ENCODE assay signal across 36 cellular contexts in genomic region chr21:20877976-20878375, GRCh38.
A peak's percentile ranks its signal among the peaks of the same experiment; 100 is the strongest.
DNase-seq lines count a peak whose midpoint lies in the region; ATAC-seq, FAIRE-seq and TF ChIP-seq lines count a peak whose summit lies in the region.
"Had no signal": no experiment of that assay in that cellular context is flagged by ENCODE, and none has a peak within 500 bp of the region (broad histone marks: within the 10 kb centered on the region; RNA-seq: fewer than 3 reads in every experiment).

No MANE protein-coding gene starts in this region.

- DNase-seq in WTC11 (ENCODE audit: low spot score) (no peak), K562 (ENCODE audit: extremely low read depth in 1 of 4, low spot score in 3 of 4) (no peak), frontal cortex (ENCODE audit: low spot score in 2 of 2) (no peak), GM13977 (ENCODE audit: low spot score) (no peak)
- DNase-seq in stimulated activated CD4-positive, alpha-beta T cell treated with anti-CD3 and anti-CD28 coated beads, Interleukin-4, amount 100 ng/mL, for 4 hours: no peak
- DNase-seq in activated CD4-positive, alpha-beta T cell treated with anti-CD3 and anti-CD28 coated beads, Interleukin-2, amount 10 ng/mL, durations not matched to agents 7 days and 5 days: no peak
- DNase-seq: 8988T; ACHN; AML-193; BE2C; C1 segment of cervical spinal cord; Caco-2; Calu3; CD4-positive, alpha-beta memory T cell; CD4-positive, alpha-beta T cell; CD4-positive, CD25-positive, alpha-beta regulatory T cell; CD8-positive, alpha-beta memory T cell; CD8-positive, alpha-beta T cell; COR-L47; DMS 273 treated with DMSO at 0.1 percent for 48 hours; DMS153; DMS53; DMS79; DMS79 treated with DMSO at 0.1 percent for 48 hours; DND-41; EL had no signal

- no peaks in the 10 kb centered on the region for H3K9me1 ChIP-seq in K562 (ENCODE audit: control insufficient read depth, insufficient read depth, low read length)

- H3K4me1 Mint-ChIP-seq in WTC11: peaks cover 3% of the 10 kb centered on the region
- no peaks in the 10 kb centered on the region for H3K4me1 Mint-ChIP-seq in activated CD4-positive, alpha-beta T cell treated with anti-CD3 and anti-CD28 coated beads, Interleukin-2, amount 10 ng/mL, durations not matched to agents 7 days and 5 days
- H3K4me1 Mint-ChIP-seq: B cell; CD14-positive monocyte; CD4-positive, alpha-beta memory T cell; CD4-positive, CD25-positive, alpha-beta regulatory T cell; CD8-positive, alpha-beta memory T cell had no signal

- no peaks in the 10 kb centered on the region for H3K36me3 Mint-ChIP-seq in WTC11
- no peaks in the 10 kb centered on the region for H3K36me3 Mint-ChIP-seq in activated CD4-positive, alpha-beta T cell treated with anti-CD3 and anti-CD28 coated beads, Interleukin-2, amount 10 ng/mL, durations not matched to agents 7 days and 5 days (ENCODE audit: low read depth)
- H3K36me3 Mint-ChIP-seq: CD14-positive monocyte; CD4-positive, alpha-beta memory T cell; CD4-positive, CD25-positive, alpha-beta regulatory T cell; CD8-positive, alpha-beta memory T cell; CD8-positive, alpha-beta T cell had no signal

- H3K27me3 ChIP-seq in SU-DHL-6 (ENCODE audit: low read length) (no peaks in the 10 kb centered on the region), K562 (ENCODE audit: control insufficient read depth in 2 of 2, insufficient read depth in 2 of 2, low read length in 2 of 2) (no peaks in the 10 kb centered on the region)
- H3K27me3 ChIP-seq: BE2C; BLaER1; BLaER1 treated with 17β-estradiol and CSF1 and Interleukin-3, amounts not matched to agents 10 nM and 100 nM had no signal

- no peak for TF ChIP-seq POLR2A in K562 (conservative IDR thresholded peaks at IDR 0.05)

- BruUV-seq in K562 (replicated peaks; lab: Mats Ljungman, UMichigan): no TSS peak

- H3K4me3 ChIP-seq in SU-DHL-6 (ENCODE audit: insufficient read depth, low read length, poor library complexity, severe bottlenecking) (no peak overlapping the region), K562 (no peak overlapping the region)
- H3K4me3 ChIP-seq: A549; BLaER1; BLaER1 treated with 17β-estradiol and CSF1 and Interleukin-3, amounts not matched to agents 10 nM and 100 nM had no signal

- H3K4me2 ChIP-seq in SU-DHL-6 (ENCODE audit: low read depth, low read length, poor library complexity, severe bottlenecking) (no peak overlapping the region), K562 (ENCODE audit: insufficient read depth, low read length) (no peak overlapping the region)
- H3K4me2 ChIP-seq: A549; BLaER1; BLaER1 treated with 17β-estradiol and CSF1 and Interleukin-3, amounts not matched to agents 10 nM and 100 nM had no signal

- no peak for FAIRE-seq in K562 (lab: Jason Lieb, UNC)
- peak; percentile 76 for FAIRE-seq in frontal cortex (lab: Jason Lieb, UNC)
- FAIRE-seq: A549, D721Med had no signal

- TF ChIP-seq CTCF in SU-DHL-6 (IDR thresholded peaks at IDR 0.05; ENCODE audit: insufficient read depth, low read length, poor library complexity, severe bottlenecking) (no peak), WTC11 (IDR thresholded peaks at IDR 0.05) (no peak), K562 (IDR thresholded peaks at IDR 0.05 in 2 of 3, conservative IDR thresholded peaks at IDR 0.05 in 1 of 3; ENCODE audit: insufficient read depth in 2 of 3, low read depth in 1 of 3, low read length in 3 of 3) (no peak), GM13977 (IDR thresholded peaks at IDR 0.05; ENCODE audit: extremely low read depth, insufficient read depth, missing control alignments) (no peak)

- H3K79me2 ChIP-seq in SU-DHL-6 (ENCODE audit: insufficient read depth, low read length): no peaks in the 10 kb centered on the region
- no peaks in the 10 kb centered on the region for H3K79me2 ChIP-seq in K562 (ENCODE audit: control insufficient read depth, insufficient read depth, low read length)

- H2AFZ ChIP-seq in SU-DHL-6 (ENCODE audit: low read depth, low read length, severe bottlenecking) (peak overlapping the region; percentile 7), K562 (ENCODE audit: low read depth, low read length) (no peak overlapping the region)

- H3K9me3 Mint-ChIP-seq in WTC11: no peaks in the 10 kb centered on the region
- peaks cover 5% of the 10 kb centered on the region for H3K9me3 Mint-ChIP-seq in activated CD4-positive, alpha-beta T cell treated with anti-CD3 and anti-CD28 coated beads, Interleukin-2, amount 10 ng/mL, durations not matched to agents 7 days and 5 days
- H3K9me3 Mint-ChIP-seq: CD4-positive, alpha-beta T cell had no signal

- H4K20me1 ChIP-seq in SU-DHL-6 (ENCODE audit: low read depth, low read length): no peaks in the 10 kb centered on the region
- H4K20me1 ChIP-seq in K562 (replicated peaks; ENCODE audit: control insufficient read depth, insufficient read depth, low read length): no peaks in the 10 kb centered on the region
- H4K20me1 ChIP-seq: BLaER1; BLaER1 treated with 17β-estradiol and CSF1 and Interleukin-3, amounts not matched to agents 10 nM and 100 nM had no signal

- H3K27me3 Mint-ChIP-seq in WTC11 (ENCODE audit: low read depth): no peaks in the 10 kb centered on the region
- no peaks in the 10 kb centered on the region for H3K27me3 Mint-ChIP-seq in activated CD4-positive, alpha-beta T cell treated with anti-CD3 and anti-CD28 coated beads, Interleukin-2, amount 10 ng/mL, durations not matched to agents 7 days and 5 days
- H3K27me3 Mint-ChIP-seq: B cell; CD4-positive, alpha-beta memory T cell; CD4-positive, alpha-beta T cell; CD4-positive, CD25-positive, alpha-beta regulatory T cell; CD8-positive, alpha-beta memory T cell had no signal

- POLR2A ChIA-PET in WTC11 (lab: Charles Lee): no interaction called here
- POLR2A ChIA-PET in K562 (lab: Yijun Ruan, JAX): no interaction called here
- POLR2A ChIA-PET in activated CD4-positive, alpha-beta T cell treated with anti-CD3 and anti-CD28 coated beads, Interleukin-2, amount 10 ng/mL, durations not matched to agents 7 days and 5 days (lab: Charles Lee): interaction anchor here (0.7 kb wide), 1 partner anchor 10 kb away, joined by 3 read pairs; no protein-coding TSS in a partner anchor

- no peak overlapping the region for H3K27ac Mint-ChIP-seq in WTC11
- H3K27ac Mint-ChIP-seq in activated CD4-positive, alpha-beta T cell treated with anti-CD3 and anti-CD28 coated beads, Interleukin-2, amount 10 ng/mL, durations not matched to agents 7 days and 5 days: no peak overlapping the region
- H3K27ac Mint-ChIP-seq: B cell; CD14-positive monocyte; CD4-positive, alpha-beta memory T cell; CD4-positive, alpha-beta T cell; CD4-positive, CD25-positive, alpha-beta regulatory T cell; CD8-positive, alpha-beta memory T cell; CD8-positive, alpha-beta T cell had no signal

- TF ChIP-seq RAD21 in K562 (CRISPR knock-in tag; conservative IDR thresholded peaks at IDR 0.05 in 1 of 2, IDR thresholded peaks at IDR 0.05 in 1 of 2): no peak

- in situ Hi-C loops in K562 (cut with MboI): no loop called here
- in situ Hi-C loops in GM13977 (cut with MboI; ENCODE audit: low pct_unique_long_range_greater_than_20kb, low sequenced_read_pairs, unreplicated experiment): no loop called here

- H3F3A ChIP-seq in SU-DHL-6 (ENCODE audit: insufficient read depth): no peaks in the 10 kb centered on the region

- CTCF ChIA-PET in WTC11 (lab: Charles Lee): no interaction called here
- CTCF ChIA-PET in K562 (lab: Yijun Ruan, JAX; ENCODE audit: low intra/inter-chr PET ratio): no interaction called here
- CTCF ChIA-PET in activated CD4-positive, alpha-beta T cell treated with anti-CD3 and anti-CD28 coated beads, Interleukin-2, amount 10 ng/mL, durations not matched to agents 7 days and 5 days (lab: Charles Lee): no interaction called here

- H3K4me1 ChIP-seq in K562 (replicated peaks in 1 of 2; ENCODE audit: control insufficient read depth in 2 of 2, insufficient read depth in 2 of 2, low read length in 2 of 2): no peaks in the 10 kb centered on the region
- H3K4me1 ChIP-seq: A549; BLaER1; BLaER1 treated with 17β-estradiol and CSF1 and Interleukin-3, amounts not matched to agents 10 nM and 100 nM; Caco-2 had no signal

- no peak for ATAC-seq in WTC11
- no peak for ATAC-seq in K562
- no peak for ATAC-seq in HG02642 (IDR thresholded peaks at IDR 0.05; ENCODE audit: poor library complexity, unreplicated experiment)
- ATAC-seq: A549; CD8-positive, alpha-beta T cell had no signal

- intact Hi-C loops in K562 (cut with micrococcal nuclease): no loop called here

- no peak overlapping the region for H3K27ac ChIP-seq in SU-DHL-6 (ENCODE audit: low read depth, low read length)
- H3K27ac ChIP-seq in K562 (ENCODE audit: extremely low read depth, low read depth, low read length): no peak overlapping the region
- H3K27ac ChIP-seq: 22Rv1; A549; BLaER1; BLaER1 treated with 17β-estradiol and CSF1 and Interleukin-3, amounts not matched to agents 10 nM and 100 nM; C4-2B had no signal

- no peak overlapping the region for H3K9ac ChIP-seq in SU-DHL-6 (ENCODE audit: low read length)
- H3K9ac ChIP-seq in K562 (ENCODE audit: insufficient read depth in 1 of 2, low read depth in 2 of 2, low read length in 2 of 2): no peak overlapping the region
- H3K9ac ChIP-seq: BLaER1; BLaER1 treated with 17β-estradiol and CSF1 and Interleukin-3, amounts not matched to agents 10 nM and 100 nM had no signal

- no peaks in the 10 kb centered on the region for H3K36me3 ChIP-seq in SU-DHL-6 (ENCODE audit: low read length)
- H3K36me3 ChIP-seq in K562 (ENCODE audit: control insufficient read depth, insufficient read depth, low read length): no peaks in the 10 kb centered on the region
- H3K36me3 ChIP-seq: BE2C; BLaER1; BLaER1 treated with 17β-estradiol and CSF1 and Interleukin-3, amounts not matched to agents 10 nM and 100 nM had no signal

- 0% methylated on average over 2 of the region's 2 CpGs for WGBS in K562 (ENCODE audit: insufficient coverage, low coverage, missing lambda C conversion rate)

- TF ChIP-seq EP300 in K562 (IDR thresholded peaks at IDR 0.05; ENCODE audit: low read length): no peak

- H3K9me2 ChIP-seq in SU-DHL-6 (replicated peaks; ENCODE audit: insufficient read depth, low read length): no peaks in the 10 kb centered on the region

- no peak overlapping the region for H3K4me3 Mint-ChIP-seq in WTC11
- H3K4me3 Mint-ChIP-seq in activated CD4-positive, alpha-beta T cell treated with anti-CD3 and anti-CD28 coated beads, Interleukin-2, amount 10 ng/mL, durations not matched to agents 7 days and 5 days: no peak overlapping the region
- H3K4me3 Mint-ChIP-seq: B cell; CD14-positive monocyte; CD4-positive, alpha-beta memory T cell; CD4-positive, alpha-beta T cell; CD4-positive, CD25-positive, alpha-beta regulatory T cell; CD8-positive, alpha-beta memory T cell; CD8-positive, alpha-beta T cell had no signal

- no peaks in the 10 kb centered on the region for H3K9me3 ChIP-seq in SU-DHL-6 (ENCODE audit: insufficient read depth, low read length)
- H3K9me3 ChIP-seq in K562 (replicated peaks; ENCODE audit: control insufficient read depth, insufficient read depth, low read depth, low read length): no peaks in the 10 kb centered on the region
- H3K9me3 ChIP-seq: A549; BE2C; BLaER1; BLaER1 treated with 17β-estradiol and CSF1 and Interleukin-3, amounts not matched to agents 10 nM and 100 nM; Caco-2 had no signal

TF ChIP-seq in WTC11, 78 proteins besides CTCF, POLR2A, EP300 and RAD21:
- TF ChIP-seq NFATC4 (CRISPR knock-in tag; IDR thresholded peaks at IDR 0.05) (no peak), HMGA2 (CRISPR knock-in tag; IDR thresholded peaks at IDR 0.05) (peak; percentile 63; the same call in 1 of the 2 replicates)

TF ChIP-seq in K562, 482 proteins besides CTCF, POLR2A, EP300 and RAD21:
- TF ChIP-seq DACH1 (IDR thresholded peaks at IDR 0.05; ENCODE audit: partially characterized antibody): peak; percentile 91
- no peak for TF ChIP-seq MECOM (CRISPR knock-in tag; IDR thresholded peaks at IDR 0.05)
